ENCODE assay signal across 12 cellular contexts in the genomic region with DNA sequence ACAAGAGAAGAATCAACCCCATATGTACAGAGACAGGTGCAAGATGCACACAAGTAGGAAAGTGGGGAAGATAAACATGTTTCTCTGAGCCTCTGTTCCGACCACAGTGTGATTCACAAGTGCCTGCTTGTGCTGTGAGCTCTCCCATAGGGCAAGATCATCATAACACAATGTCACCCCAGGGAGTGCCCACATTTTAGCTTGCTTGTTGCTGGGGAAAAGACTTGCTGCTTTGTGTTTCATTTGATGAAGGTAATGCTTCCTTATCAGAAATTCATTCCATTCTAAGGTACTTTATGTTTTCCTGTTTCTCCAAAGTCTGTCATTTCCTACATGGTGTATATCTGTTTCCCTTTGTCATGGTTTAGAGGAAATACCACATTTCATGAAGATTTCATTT.
DNase-seq lines count a peak whose midpoint lies in the region; TF ChIP-seq lines count a peak whose summit lies in the region.
"Had no signal": no experiment of that assay in that cellular context is flagged by ENCODE, and none has a peak within 500 bp of the region (broad histone marks: within the 10 kb centered on the region; RNA-seq: fewer than 3 reads in every experiment).

No MANE protein-coding gene starts in this region.

- TF ChIP-seq POLR2A in ovary (IDR thresholded peaks at IDR 0.05) (no peak), suprapubic skin (IDR thresholded peaks at IDR 0.05) (no peak)

- no peak overlapping the region for H3K27ac ChIP-seq in ovary
- H3K27ac ChIP-seq in suprapubic skin, result no peak overlapping the region

- intact Hi-C loops in ovary (cut with DNase I), result no loop called here

- H3K4me1 ChIP-seq in adipocyte (ENCODE audit: control insufficient read depth, insufficient read depth, low read length), result peaks cover 37% of the 10 kb centered on the region
- H3K4me1 ChIP-seq in ovary (ENCODE audit: insufficient read depth), result peaks cover 4% of the 10 kb centered on the region
- peaks cover 7% of the 10 kb centered on the region for H3K4me1 ChIP-seq in suprapubic skin

- H3K9me3 ChIP-seq in adipocyte (ENCODE audit: control insufficient read depth, low read length) (no peaks in the 10 kb centered on the region), ovary (no peaks in the 10 kb centered on the region), suprapubic skin (no peaks in the 10 kb centered on the region)

- H3K27me3 ChIP-seq in adipocyte (replicated peaks; ENCODE audit: control insufficient read depth, insufficient read depth, low read length), result no peaks in the 10 kb centered on the region
- no peaks in the 10 kb centered on the region for H3K27me3 ChIP-seq in ovary
- H3K27me3 ChIP-seq in suprapubic skin, result no peaks in the 10 kb centered on the region

- peak; percentile 9 for DNase-seq in stimulated activated CD4-positive, alpha-beta T cell treated with anti-CD3 and anti-CD28 coated beads, Interleukin-1b, Interleukin-23, amount 100 ng/mL, for 48 hours
- no peak for DNase-seq in stimulated activated CD4-positive, alpha-beta T cell treated with anti-CD3 and anti-CD28 coated beads, Interleukin-4, amount 100 ng/mL, for 24 hours
- DNase-seq in adipocyte (ENCODE audit: low read depth) (peak; percentile 44), glomerular visceral epithelial cell (ENCODE audit: extremely low spot score) (peak; percentile 51), ovary (no peak), NCI-H2227 treated with DMSO at 0.1 percent for 48 hours (lab: John Stamatoyannopoulos, UW) (no peak), KBM-7 (no peak), suprapubic skin (ENCODE audit: low spot score in 2 of 2) (no peak)
- DNase-seq: activated T-cell treated with anti-CD3 and anti-CD28 coated beads, Interleukin-2, amount 50 U/mL, for 24 hours; CD4-positive, CD25-positive, alpha-beta regulatory T cell; NCI-H1105; NCI-H82 had no signal

- in situ Hi-C loops in KBM-7 (cut with MboI; ENCODE audit: low pct_unique_long_range_greater_than_20kb, low sequenced_read_pairs), result no loop called here

- TF ChIP-seq EP300 in ovary (IDR thresholded peaks at IDR 0.05) (no peak), suprapubic skin (IDR thresholded peaks at IDR 0.05) (no peak)

- H3K9ac ChIP-seq in adipocyte (ENCODE audit: low read length), result peak overlapping the region; percentile 69

- H3K36me3 ChIP-seq in adipocyte (ENCODE audit: control insufficient read depth, insufficient read depth, low read length, severe bottlenecking) (no peaks in the 10 kb centered on the region), ovary (no peaks in the 10 kb centered on the region), suprapubic skin (no peaks in the 10 kb centered on the region)

- 32 to 47% (median 38%) methylated on average over 1 of the region's 1 CpG for whole genome bisulfite sequencing in ovary, 3 donors
- 35% methylated on average over 1 of the region's 1 CpG for WGBS in suprapubic skin

- no peak for TF ChIP-seq CTCF in ovary (IDR thresholded peaks at IDR 0.05)
- TF ChIP-seq CTCF in suprapubic skin (IDR thresholded peaks at IDR 0.05), result no peak

- no peak overlapping the region for H3K4me3 ChIP-seq in adipocyte (ENCODE audit: low read length)
- no peak overlapping the region for H3K4me3 ChIP-seq in ovary
- H3K4me3 ChIP-seq in suprapubic skin, result no peak overlapping the region

Comparison
In these comparisons a context has a peak if more than half of its experiments do, and no peak if none do; other contexts are left out.
1. DNase-seq: peak in stimulated activated CD4-positive, alpha-beta T cell treated with anti-CD3 and anti-CD28 coated beads, Interleukin-1b, Interleukin-23, amount 100 ng/mL, for 48 hours (single experiment), adipocyte (single experiment) and glomerular visceral epithelial cell (single experiment); none in stimulated activated CD4-positive, alpha-beta T cell treated with anti-CD3 and anti-CD28 coated beads, Interleukin-4, amount 100 ng/mL, for 24 hours (single experiment), ovary (0 of 5), NCI-H2227 treated with DMSO at 0.1 percent for 48 hours (single experiment), KBM-7 (single experiment) and suprapubic skin (0 of 2).